23 cellular contexts compared by ENCODE assay signal in the genomic region with DNA sequence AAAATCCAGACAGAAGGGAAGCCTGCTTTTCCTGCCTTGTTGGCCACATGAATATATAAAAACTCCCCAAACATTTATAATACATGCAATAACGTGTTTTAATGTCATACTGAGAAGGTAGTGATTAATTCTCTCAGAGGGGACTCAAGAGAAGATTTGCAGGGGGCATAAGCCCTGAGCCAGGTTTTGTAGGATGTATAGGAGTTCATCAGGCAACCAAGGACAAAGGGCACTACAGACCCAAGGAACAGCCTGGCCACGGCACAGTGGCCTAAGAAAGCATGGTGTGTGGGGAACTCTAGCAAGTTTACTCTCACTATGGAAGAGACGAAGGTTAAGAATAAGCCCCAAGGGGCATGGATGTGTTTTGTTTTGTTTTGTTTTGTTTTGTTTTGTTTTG. TPM values are rescaled to one million over a fixed set of nuclear protein-coding genes. Genes with fewer than 3 reads are reported as not detected.
"Had no signal": no experiment of that assay in that cellular context is flagged by ENCODE, and none has a peak within 500 bp of the region (broad histone marks: within the 10 kb centered on the region; RNA-seq: fewer than 3 reads in every experiment).

No MANE protein-coding gene starts in this region.

- H3K27me3 ChIP-seq: MG63, Peyer's patch, SJSA1 had no signal

- H3K9me3 ChIP-seq: MG63, Peyer's patch, SJSA1 had no signal

- DNase-seq: NCI-H1048, NCI-H1105 treated with DMSO at 0.1 percent for 48 hours, NCI-H1436, NCI-H1694, NCI-H187, NCI-H2029 treated with DMSO at 0.1 percent for 48 hours, NCI-H2081 treated with DMSO at 0.1 percent for 48 hours, NCI-H2107, NCI-H2171, NCI-H226, NCI-H446 treated with DMSO at 0.1 percent for 48 hours, NCI-H526, NCI-H748 treated with DMSO at 0.1 percent for 48 hours, Peyer's patch, Right ventricle myocardium superior, RPMI8226, SHP77 treated with DMSO at 0.1 percent for 48 hours, SW 1271, T-helper 1 cell had no signal

- H3K27ac ChIP-seq: Peyer's patch, SJSA1 had no signal

- H3K4me3 ChIP-seq: MG63, Peyer's patch, SJSA1 had no signal

- H3K36me3 ChIP-seq: MG63, Peyer's patch, SJSA1 had no signal

RNA-seq across cellular contexts. Expression of gene TNNI1, which starts 15.4 kb away (rescaled TPM):
- total RNA-seq: M059J, SJSA1 had no signal

RNA-seq across cellular contexts. Expression of gene PHLDA3, which starts 32.0 kb away (rescaled TPM):
- total RNA-seq: OCI-LY7 had no signal

RNA-seq across cellular contexts. Expression of gene LAD1, which starts 37.8 kb away (rescaled TPM):
- total RNA-seq: OCI-LY7, SJSA1 had no signal

RNA-seq across cellular contexts. Expression of gene TNNT2, which starts 59.5 kb away (rescaled TPM):
- total RNA-seq: M059J, OCI-LY7, SJSA1 had no signal
